7 cellular contexts compared by ENCODE assay signal in the genomic region with DNA sequence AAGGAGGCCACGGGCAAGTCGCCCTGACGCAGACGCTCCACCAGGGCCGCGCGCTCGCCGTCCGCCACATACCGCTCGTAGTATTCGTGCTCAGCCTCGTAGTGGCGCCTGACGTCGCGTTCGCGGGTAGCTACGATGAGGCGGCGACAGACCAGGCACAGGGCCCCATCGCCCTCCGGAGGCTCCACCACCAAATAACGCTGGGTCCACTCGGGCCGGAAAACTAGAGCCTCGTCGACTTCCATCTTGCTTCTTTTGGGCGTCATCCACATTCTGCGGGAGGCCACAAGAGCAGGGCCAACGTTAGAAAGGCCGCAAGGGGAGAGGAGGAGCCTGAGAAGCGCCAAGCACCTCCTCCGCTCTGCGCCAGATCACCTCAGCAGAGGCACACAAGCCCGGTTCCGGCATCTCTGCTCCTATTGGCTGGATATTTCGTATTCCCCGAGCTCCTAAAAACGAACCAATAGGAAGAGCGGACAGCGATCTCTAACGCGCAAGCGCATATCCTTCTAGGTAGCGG. TPM values are rescaled to one million over a fixed set of nuclear protein-coding genes. Genes with fewer than 3 reads are reported as not detected.
DNase-seq lines count a peak whose midpoint lies in the region; ATAC-seq lines count a peak whose summit lies in the region.

A gene (minus strand): TSS at position 326 of the 520 bp plus-strand sequence. CDS start 54 bp downstream, at position 272.

- no peaks in the 10 kb centered on the region for H3K9me3 ChIP-seq in muscle layer of colon (ENCODE audit: low read length)

- no peaks in the 10 kb centered on the region for H3K27me3 Mint-ChIP-seq in effector memory CD8-positive, alpha-beta T cell

- no peak within 1 kb of the TSS for H3K27ac Mint-ChIP-seq in effector memory CD8-positive, alpha-beta T cell

- peak within 1 kb of the TSS; percentile 88 for H3K9ac ChIP-seq in muscle layer of colon (ENCODE audit: low read length)

- no peak for DNase-seq in RPMI7951 (ENCODE audit: low read depth)
- no peak for DNase-seq in effector memory CD8-positive, alpha-beta T cell
- no peak for DNase-seq in NCI-H2196 treated with DMSO at 0.1 percent for 48 hours (lab: John Stamatoyannopoulos, UW; ENCODE audit: unreplicated experiment)
- no peak for DNase-seq in DMS 273 treated with DMSO at 0.1 percent for 48 hours (lab: John Stamatoyannopoulos, UW)

- peaks cover 44% of the 10 kb centered on the region for H3K4me1 ChIP-seq in muscle layer of colon (ENCODE audit: insufficient read depth, low read length)

- H3K4me1 Mint-ChIP-seq in effector memory CD8-positive, alpha-beta T cell (ENCODE audit: low read depth in 2 of 2), result peaks cover 22 to 31% of the 10 kb centered on the region in 2 donors

- peaks cover 20% of the 10 kb centered on the region for H3K36me3 ChIP-seq in muscle layer of colon (ENCODE audit: insufficient read depth, low read length)

- H3K4me3 ChIP-seq in muscle layer of colon (ENCODE audit: low read depth in 1 of 2, low read length in 2 of 2), result peak within 1 kb of the TSS; percentile 64 to 89

- no peaks in the 10 kb centered on the region for H3K27me3 ChIP-seq in muscle layer of colon (ENCODE audit: control insufficient read depth in 1 of 2, insufficient read depth in 2 of 2, low read length in 2 of 2)

- no peak within 1 kb of the TSS for H3K4me3 Mint-ChIP-seq in effector memory CD8-positive, alpha-beta T cell

- no peaks in the 10 kb centered on the region for H3K9me3 Mint-ChIP-seq in effector memory CD8-positive, alpha-beta T cell

- peak; percentile 83 for ATAC-seq in GM18520 (IDR thresholded peaks at IDR 0.05; ENCODE audit: unreplicated experiment)
- peak; percentile 83 for ATAC-seq in HG02623 (IDR thresholded peaks at IDR 0.05; ENCODE audit: unreplicated experiment)
- ATAC-seq in effector memory CD8-positive, alpha-beta T cell (replicated peaks), result peak; percentile 79

- H3K27ac ChIP-seq in muscle layer of colon (ENCODE audit: low read depth, low read length), result peak within 1 kb of the TSS; percentile 92

- peaks cover 27% of the 10 kb centered on the region for H3K36me3 Mint-ChIP-seq in effector memory CD8-positive, alpha-beta T cell (ENCODE audit: insufficient read depth)

RNA-seq across cellular contexts. Expression of the gene that starts here (rescaled TPM):
- total RNA-seq in RPMI7951 (2014; rRNA removed; shearing (Covaris generic)), result 7.8 and 10.1 TPM in 2 replicates
